Comparison of ENCODE assay signal across 2 cellular contexts in the genomic region with DNA sequence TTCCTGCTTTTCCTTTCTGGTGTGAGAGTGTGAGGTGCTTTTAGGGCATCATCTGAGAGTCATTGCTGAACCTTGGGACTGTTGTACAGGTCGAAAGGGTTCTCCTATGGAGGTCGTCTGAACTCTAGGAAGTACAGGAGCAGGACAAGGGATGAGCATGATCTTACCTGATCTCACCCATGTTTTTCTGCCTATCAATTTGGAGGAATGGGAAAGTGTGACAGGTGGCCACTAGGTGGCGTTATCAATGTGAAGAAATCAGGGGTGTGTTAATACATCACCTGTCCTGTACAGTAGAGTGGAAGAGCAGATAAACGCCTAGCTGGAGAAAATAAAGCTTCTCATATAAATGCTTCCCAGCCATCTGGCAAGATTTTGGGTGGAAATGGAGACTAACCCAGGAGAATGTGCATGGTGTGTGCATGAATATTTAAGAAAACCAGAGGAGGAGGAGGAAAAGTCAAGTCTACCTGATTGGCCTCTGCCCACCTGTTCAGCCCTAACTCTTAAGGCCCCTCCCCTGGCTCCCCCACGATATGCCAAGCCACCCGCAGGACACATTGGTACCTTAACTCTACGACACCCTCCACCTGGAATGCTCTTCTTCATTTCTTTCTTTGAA.
TF ChIP-seq lines count a peak whose summit lies in the region.

No MANE protein-coding gene starts in this region.

TF ChIP-seq in GM23338, 12 proteins besides CTCF, POLR2A, EP300 and RAD21 (continued from another document):
- TF ChIP-seq, protein P1, sequence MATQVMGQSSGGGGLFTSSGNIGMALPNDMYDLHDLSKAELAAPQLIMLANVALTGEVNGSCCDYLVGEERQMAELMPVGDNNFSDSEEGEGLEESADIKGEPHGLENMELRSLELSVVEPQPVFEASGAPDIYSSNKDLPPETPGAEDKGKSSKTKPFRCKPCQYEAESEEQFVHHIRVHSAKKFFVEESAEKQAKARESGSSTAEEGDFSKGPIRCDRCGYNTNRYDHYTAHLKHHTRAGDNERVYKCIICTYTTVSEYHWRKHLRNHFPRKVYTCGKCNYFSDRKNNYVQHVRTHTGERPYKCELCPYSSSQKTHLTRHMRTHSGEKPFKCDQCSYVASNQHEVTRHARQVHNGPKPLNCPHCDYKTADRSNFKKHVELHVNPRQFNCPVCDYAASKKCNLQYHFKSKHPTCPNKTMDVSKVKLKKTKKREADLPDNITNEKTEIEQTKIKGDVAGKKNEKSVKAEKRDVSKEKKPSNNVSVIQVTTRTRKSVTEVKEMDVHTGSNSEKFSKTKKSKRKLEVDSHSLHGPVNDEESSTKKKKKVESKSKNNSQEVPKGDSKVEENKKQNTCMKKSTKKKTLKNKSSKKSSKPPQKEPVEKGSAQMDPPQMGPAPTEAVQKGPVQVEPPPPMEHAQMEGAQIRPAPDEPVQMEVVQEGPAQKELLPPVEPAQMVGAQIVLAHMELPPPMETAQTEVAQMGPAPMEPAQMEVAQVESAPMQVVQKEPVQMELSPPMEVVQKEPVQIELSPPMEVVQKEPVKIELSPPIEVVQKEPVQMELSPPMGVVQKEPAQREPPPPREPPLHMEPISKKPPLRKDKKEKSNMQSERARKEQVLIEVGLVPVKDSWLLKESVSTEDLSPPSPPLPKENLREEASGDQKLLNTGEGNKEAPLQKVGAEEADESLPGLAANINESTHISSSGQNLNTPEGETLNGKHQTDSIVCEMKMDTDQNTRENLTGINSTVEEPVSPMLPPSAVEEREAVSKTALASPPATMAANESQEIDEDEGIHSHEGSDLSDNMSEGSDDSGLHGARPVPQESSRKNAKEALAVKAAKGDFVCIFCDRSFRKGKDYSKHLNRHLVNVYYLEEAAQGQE (IDR thresholded peaks at IDR 0.05; ENCODE audit: unreplicated experiment), result no peak
- TF ChIP-seq ZNF331 (CRISPR knock-in tag; IDR thresholded peaks at IDR 0.05; ENCODE audit: low read depth) (no peak), EZH2 (IDR thresholded peaks at IDR 0.05; ENCODE audit: low read depth, unreplicated experiment) (no peak)

TF ChIP-seq in liver, 16 proteins besides CTCF, POLR2A, EP300 and RAD21 (continued from another document):
- TF ChIP-seq, protein P1 (IDR thresholded peaks at IDR 0.05), result no peak
- TF ChIP-seq GABPA (IDR thresholded peaks at IDR 0.05 in 1 of 2, conservative IDR thresholded peaks at IDR 0.05 in 1 of 2) (no peak), FOXA2 (IDR thresholded peaks at IDR 0.05) (no peak), HNF4G (IDR thresholded peaks at IDR 0.05) (no peak), YY1 (IDR thresholded peaks at IDR 0.05) (no peak), NR2F2 (IDR thresholded peaks at IDR 0.05) (no peak), JUND (IDR thresholded peaks at IDR 0.05) (no peak), TAF1 (conservative IDR thresholded peaks at IDR 0.05) (no peak), EGR1 (IDR thresholded peaks at IDR 0.05; ENCODE audit: low read depth in 2 of 2) (no peak)
- TF ChIP-seq, protein P2, sequence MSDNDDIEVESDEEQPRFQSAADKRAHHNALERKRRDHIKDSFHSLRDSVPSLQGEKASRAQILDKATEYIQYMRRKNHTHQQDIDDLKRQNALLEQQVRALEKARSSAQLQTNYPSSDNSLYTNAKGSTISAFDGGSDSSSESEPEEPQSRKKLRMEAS (IDR thresholded peaks at IDR 0.05), result no peak
